Comparison of ENCODE assay signal across 1 cellular context in genomic region chr19:15640904-15641597, GRCh38.
TF ChIP-seq lines count a peak whose summit lies in the region.

No MANE protein-coding gene starts in this region.

TF ChIP-seq in HepG2, 621 proteins besides CTCF, POLR2A, EP300 and RAD21 (continued from another document and continues in another):
- TF ChIP-seq, protein P1, sequence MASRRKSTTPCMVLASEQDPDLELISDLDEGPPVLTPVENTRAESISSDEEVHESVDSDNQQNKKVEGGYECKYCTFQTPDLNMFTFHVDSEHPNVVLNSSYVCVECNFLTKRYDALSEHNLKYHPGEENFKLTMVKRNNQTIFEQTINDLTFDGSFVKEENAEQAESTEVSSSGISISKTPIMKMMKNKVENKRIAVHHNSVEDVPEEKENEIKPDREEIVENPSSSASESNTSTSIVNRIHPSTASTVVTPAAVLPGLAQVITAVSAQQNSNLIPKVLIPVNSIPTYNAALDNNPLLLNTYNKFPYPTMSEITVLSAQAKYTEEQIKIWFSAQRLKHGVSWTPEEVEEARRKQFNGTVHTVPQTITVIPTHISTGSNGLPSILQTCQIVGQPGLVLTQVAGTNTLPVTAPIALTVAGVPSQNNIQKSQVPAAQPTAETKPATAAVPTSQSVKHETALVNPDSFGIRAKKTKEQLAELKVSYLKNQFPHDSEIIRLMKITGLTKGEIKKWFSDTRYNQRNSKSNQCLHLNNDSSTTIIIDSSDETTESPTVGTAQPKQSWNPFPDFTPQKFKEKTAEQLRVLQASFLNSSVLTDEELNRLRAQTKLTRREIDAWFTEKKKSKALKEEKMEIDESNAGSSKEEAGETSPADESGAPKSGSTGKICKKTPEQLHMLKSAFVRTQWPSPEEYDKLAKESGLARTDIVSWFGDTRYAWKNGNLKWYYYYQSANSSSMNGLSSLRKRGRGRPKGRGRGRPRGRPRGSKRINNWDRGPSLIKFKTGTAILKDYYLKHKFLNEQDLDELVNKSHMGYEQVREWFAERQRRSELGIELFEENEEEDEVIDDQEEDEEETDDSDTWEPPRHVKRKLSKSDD (CRISPR knock-in tag; IDR thresholded peaks at IDR 0.05; ENCODE audit: low read depth) = no peak
- TF ChIP-seq RBAK (CRISPR knock-in tag; IDR thresholded peaks at IDR 0.05) = no peak
- no peak for TF ChIP-seq NRL (CRISPR knock-in tag; IDR thresholded peaks at IDR 0.05; ENCODE audit: borderline replicate concordance)
- TF ChIP-seq HHEX (CRISPR knock-in tag; IDR thresholded peaks at IDR 0.05) = no peak
- no peak for TF ChIP-seq MBNL3 (CRISPR knock-in tag; conservative IDR thresholded peaks at IDR 0.05)
- no peak for TF ChIP-seq ZNF782 (CRISPR knock-in tag; IDR thresholded peaks at IDR 0.05; ENCODE audit: borderline replicate concordance)
- no peak; the same call in 1 of the 2 replicates for TF ChIP-seq MIXL1 (CRISPR knock-in tag; IDR thresholded peaks at IDR 0.05)
- peak; percentile 66; the same call in 1 of the 2 replicates for TF ChIP-seq SIN3A (IDR thresholded peaks at IDR 0.05; ENCODE audit: borderline replicate concordance, low read depth, low read length)
- TF ChIP-seq, protein P2, sequence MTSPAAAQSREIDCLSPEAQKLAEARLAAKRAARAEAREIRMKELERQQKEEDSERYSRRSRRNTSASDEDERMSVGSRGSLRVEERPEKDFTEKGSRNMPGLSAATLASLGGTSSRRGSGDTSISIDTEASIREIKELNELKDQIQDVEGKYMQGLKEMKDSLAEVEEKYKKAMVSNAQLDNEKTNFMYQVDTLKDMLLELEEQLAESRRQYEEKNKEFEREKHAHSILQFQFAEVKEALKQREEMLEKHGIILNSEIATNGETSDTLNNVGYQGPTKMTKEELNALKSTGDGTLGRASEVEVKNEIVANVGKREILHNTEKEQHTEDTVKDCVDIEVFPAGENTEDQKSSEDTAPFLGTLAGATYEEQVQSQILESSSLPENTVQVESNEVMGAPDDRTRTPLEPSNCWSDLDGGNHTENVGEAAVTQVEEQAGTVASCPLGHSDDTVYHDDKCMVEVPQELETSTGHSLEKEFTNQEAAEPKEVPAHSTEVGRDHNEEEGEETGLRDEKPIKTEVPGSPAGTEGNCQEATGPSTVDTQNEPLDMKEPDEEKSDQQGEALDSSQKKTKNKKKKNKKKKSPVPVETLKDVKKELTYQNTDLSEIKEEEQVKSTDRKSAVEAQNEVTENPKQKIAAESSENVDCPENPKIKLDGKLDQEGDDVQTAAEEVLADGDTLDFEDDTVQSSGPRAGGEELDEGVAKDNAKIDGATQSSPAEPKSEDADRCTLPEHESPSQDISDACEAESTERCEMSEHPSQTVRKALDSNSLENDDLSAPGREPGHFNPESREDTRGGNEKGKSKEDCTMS (CRISPR knock-in tag; conservative IDR thresholded peaks at IDR 0.05) = no peak
- no peak for TF ChIP-seq ZSCAN9 (CRISPR knock-in tag; IDR thresholded peaks at IDR 0.05; ENCODE audit: borderline replicate concordance)
- TF ChIP-seq HNRNPUL1 (IDR thresholded peaks at IDR 0.05; ENCODE audit: low read depth, low read length) = no peak
- no peak for TF ChIP-seq CENPT (CRISPR knock-in tag; IDR thresholded peaks at IDR 0.05; ENCODE audit: low read depth)
- no peak for TF ChIP-seq GZF1 (CRISPR knock-in tag; IDR thresholded peaks at IDR 0.05)
- TF ChIP-seq HDAC1 (CRISPR knock-in tag; IDR thresholded peaks at IDR 0.05) = peak; percentile 41
- TF ChIP-seq KDM4B (CRISPR knock-in tag; IDR thresholded peaks at IDR 0.05) = no peak
- TF ChIP-seq, protein P3, sequence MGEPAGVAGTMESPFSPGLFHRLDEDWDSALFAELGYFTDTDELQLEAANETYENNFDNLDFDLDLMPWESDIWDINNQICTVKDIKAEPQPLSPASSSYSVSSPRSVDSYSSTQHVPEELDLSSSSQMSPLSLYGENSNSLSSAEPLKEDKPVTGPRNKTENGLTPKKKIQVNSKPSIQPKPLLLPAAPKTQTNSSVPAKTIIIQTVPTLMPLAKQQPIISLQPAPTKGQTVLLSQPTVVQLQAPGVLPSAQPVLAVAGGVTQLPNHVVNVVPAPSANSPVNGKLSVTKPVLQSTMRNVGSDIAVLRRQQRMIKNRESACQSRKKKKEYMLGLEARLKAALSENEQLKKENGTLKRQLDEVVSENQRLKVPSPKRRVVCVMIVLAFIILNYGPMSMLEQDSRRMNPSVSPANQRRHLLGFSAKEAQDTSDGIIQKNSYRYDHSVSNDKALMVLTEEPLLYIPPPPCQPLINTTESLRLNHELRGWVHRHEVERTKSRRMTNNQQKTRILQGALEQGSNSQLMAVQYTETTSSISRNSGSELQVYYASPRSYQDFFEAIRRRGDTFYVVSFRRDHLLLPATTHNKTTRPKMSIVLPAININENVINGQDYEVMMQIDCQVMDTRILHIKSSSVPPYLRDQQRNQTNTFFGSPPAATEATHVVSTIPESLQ (CRISPR knock-in tag; conservative IDR thresholded peaks at IDR 0.05) = no peak
- TF ChIP-seq RFX1 (IDR thresholded peaks at IDR 0.05) = no peak
- TF ChIP-seq PHB2 (IDR thresholded peaks at IDR 0.05; ENCODE audit: partially characterized antibody) = no peak
- no peak; the same call in 1 of the 2 replicates for TF ChIP-seq ZNF280B (CRISPR knock-in tag; IDR thresholded peaks at IDR 0.05; ENCODE audit: borderline replicate concordance)
- TF ChIP-seq ZNF768 (CRISPR knock-in tag; IDR thresholded peaks at IDR 0.05) = no peak
- 0 out of 2 replicates have a peak, but pooled peaks have one; percentile 55 for TF ChIP-seq LCORL (IDR thresholded peaks at IDR 0.05)
- TF ChIP-seq LCORL (CRISPR knock-in tag; IDR thresholded peaks at IDR 0.05) = peak; percentile 82
- TF ChIP-seq PRDM10 (CRISPR knock-in tag; IDR thresholded peaks at IDR 0.05; ENCODE audit: low read depth) = no peak
- TF ChIP-seq GABPA (IDR thresholded peaks at IDR 0.05; ENCODE audit: low read depth, low read length) = no peak
- no peak for TF ChIP-seq GABPA (CRISPR knock-in tag; IDR thresholded peaks at IDR 0.05; ENCODE audit: low read depth)
- no peak for TF ChIP-seq SP5 (CRISPR knock-in tag; IDR thresholded peaks at IDR 0.05; ENCODE audit: borderline replicate concordance, low read depth)
- TF ChIP-seq GFI1 (CRISPR knock-in tag; IDR thresholded peaks at IDR 0.05; ENCODE audit: borderline replicate concordance) = peak; percentile 63; the same call in 1 of the 2 replicates
- TF ChIP-seq E2F2 (CRISPR knock-in tag; IDR thresholded peaks at IDR 0.05; ENCODE audit: borderline replicate concordance) = no peak
- TF ChIP-seq ZNF253 (CRISPR knock-in tag; IDR thresholded peaks at IDR 0.05; ENCODE audit: borderline replicate concordance) = no peak
- no peak for TF ChIP-seq NFYC (CRISPR knock-in tag; IDR thresholded peaks at IDR 0.05)
- TF ChIP-seq ZBTB26 (CRISPR knock-in tag; IDR thresholded peaks at IDR 0.05; ENCODE audit: borderline replicate concordance) = no peak; the same call in 1 of the 2 replicates
- peak; percentile 79 for TF ChIP-seq GATAD2A (CRISPR knock-in tag; IDR thresholded peaks at IDR 0.05)
- TF ChIP-seq CHD2 (IDR thresholded peaks at IDR 0.05; ENCODE audit: low read depth, low read length) = no peak
- 0 out of 2 replicates have a peak, but pooled peaks have one; percentile 56 for TF ChIP-seq NCOA1 (CRISPR knock-in tag; IDR thresholded peaks at IDR 0.05)
- TF ChIP-seq ZNF562 (CRISPR knock-in tag; IDR thresholded peaks at IDR 0.05; ENCODE audit: borderline replicate concordance) = no peak
- TF ChIP-seq ZNF17 (CRISPR knock-in tag; IDR thresholded peaks at IDR 0.05) = no peak
- no peak for TF ChIP-seq ZNF513 (CRISPR knock-in tag; conservative IDR thresholded peaks at IDR 0.05)
- TF ChIP-seq ZBTB38 (CRISPR knock-in tag; IDR thresholded peaks at IDR 0.05) = no peak
- no peak for TF ChIP-seq NFIC (IDR thresholded peaks at IDR 0.05; ENCODE audit: low read length)
- TF ChIP-seq CENPBD1 (CRISPR knock-in tag; IDR thresholded peaks at IDR 0.05; ENCODE audit: borderline replicate concordance, low read depth) = no peak
- TF ChIP-seq ZNF101 (CRISPR knock-in tag; IDR thresholded peaks at IDR 0.05; ENCODE audit: borderline replicate concordance, low read depth) = no peak
- TF ChIP-seq ZNF275 (CRISPR knock-in tag; IDR thresholded peaks at IDR 0.05; ENCODE audit: borderline replicate concordance) = no peak; the same call in 1 of the 2 replicates
- TF ChIP-seq, protein P4, sequence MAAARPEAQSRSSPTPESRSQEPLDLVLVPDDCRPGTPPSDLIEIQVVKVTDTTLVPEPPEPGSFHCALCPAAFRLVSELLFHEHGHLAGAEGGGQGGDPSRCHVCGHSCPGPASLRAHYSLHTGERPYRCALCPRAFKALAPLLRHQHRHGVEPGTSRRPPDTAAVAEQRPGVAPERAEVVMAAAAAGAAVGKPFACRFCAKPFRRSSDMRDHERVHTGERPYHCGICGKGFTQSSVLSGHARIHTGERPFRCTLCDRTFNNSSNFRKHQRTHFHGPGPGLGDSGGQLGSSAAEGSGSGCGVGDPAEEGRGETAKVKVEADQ (CRISPR knock-in tag; IDR thresholded peaks at IDR 0.05; ENCODE audit: borderline replicate concordance) = no peak
